ENCODE assay signal across 8 cellular contexts in the genomic region with DNA sequence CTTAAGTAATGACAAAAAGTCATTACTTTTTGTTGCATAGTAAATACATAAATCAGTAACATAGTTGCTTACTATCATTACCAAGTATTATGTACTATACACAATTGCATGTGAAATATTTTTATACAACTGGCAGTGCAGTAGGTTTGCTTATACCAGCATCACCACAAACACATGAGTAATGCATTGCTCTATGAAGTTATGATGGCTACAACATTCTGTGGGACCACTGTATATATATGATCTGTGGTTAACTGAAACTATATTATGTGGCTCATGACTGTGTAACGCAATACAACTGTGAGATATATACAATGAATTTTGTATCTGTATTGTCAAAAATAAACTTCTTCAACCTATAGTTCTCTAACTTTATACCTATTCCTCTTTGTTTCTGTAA.
"Had no signal": no experiment of that assay in that cellular context is flagged by ENCODE, and none has a peak within 500 bp of the region (broad histone marks: within the 10 kb centered on the region; RNA-seq: fewer than 3 reads in every experiment).

No MANE protein-coding gene starts in this region.

- DNase-seq: GM23248, GOT3, H7, KG1 had no signal

- H3K9me3 ChIP-seq: HAP-1 had no signal

- FAIRE-seq: HepG2, K562 had no signal

- ATAC-seq: HepG2, K562 had no signal

- H3K4me3 ChIP-seq: GM23248, HAP-1, K562 had no signal

- H3K27ac ChIP-seq: GM23248, HL-60 had no signal
